Comparison of ENCODE assay signal across 22 cellular contexts in genomic region chr7:87591211-87591610, GRCh38. TPM values are rescaled to one million over a fixed set of nuclear protein-coding genes. Genes with fewer than 3 reads are reported as not detected.
"Had no signal": no experiment of that assay in that cellular context is flagged by ENCODE, and none has a peak within 500 bp of the region (broad histone marks: within the 10 kb centered on the region; RNA-seq: fewer than 3 reads in every experiment).

No MANE protein-coding gene starts in this region.

- ATAC-seq: foreskin keratinocyte, gastroesophageal sphincter, heart left ventricle, left lung, left ventricle myocardium superior, lower lobe of right lung had no signal

- H3K27ac Mint-ChIP-seq: immature natural killer cell; mesothelial cell of epicardium; naive thymus-derived CD4-positive, alpha-beta T cell had no signal

- H2AFZ ChIP-seq: hepatocyte had no signal

- H3K36me3 Mint-ChIP-seq: mesothelial cell of epicardium had no signal

- H3K27me3 ChIP-seq: colonic mucosa, esophagus muscularis mucosa, gastroesophageal sphincter, heart left ventricle, hepatocyte, left lung had no signal

- H3K4me3 ChIP-seq: colonic mucosa, dorsolateral prefrontal cortex, esophagus muscularis mucosa, gastroesophageal sphincter, heart left ventricle, hepatocyte, left lung, lower lobe of right lung had no signal

- DNase-seq: colonic mucosa; dermis blood vessel endothelial cell; dorsolateral prefrontal cortex; effector CD4-positive, alpha-beta T cell; effector memory CD4-positive, alpha-beta T cell; foreskin keratinocyte; heart left ventricle; hypothalamus; islet precursor cell; kidney; kidney glomerular epithelial cell; left lung; left ventricle myocardium superior; lower lobe of right lung; mesenchymal stem cell; naive thymus-derived CD4-positive, alpha-beta T cell had no signal

- H3K4me1 ChIP-seq: esophagus muscularis mucosa, foreskin keratinocyte, gastroesophageal sphincter, heart left ventricle, left lung, lower lobe of right lung had no signal

- H3K4me1 Mint-ChIP-seq: mesothelial cell of epicardium had no signal

- H3K4me2 ChIP-seq: hepatocyte had no signal

- H3K36me3 ChIP-seq: colonic mucosa, esophagus muscularis mucosa, gastroesophageal sphincter, heart left ventricle, left lung, lower lobe of right lung had no signal

- H3K9me3 ChIP-seq: colonic mucosa, esophagus muscularis mucosa, gastroesophageal sphincter, heart left ventricle, left lung, lower lobe of right lung had no signal

- H3K27ac ChIP-seq: dorsolateral prefrontal cortex, esophagus muscularis mucosa, foreskin keratinocyte, gastroesophageal sphincter, heart left ventricle, hepatocyte, left lung, lower lobe of right lung had no signal

- H3K9me3 Mint-ChIP-seq: immature natural killer cell; mesothelial cell of epicardium; naive thymus-derived CD4-positive, alpha-beta T cell had no signal

- H3K4me3 Mint-ChIP-seq: immature natural killer cell; mesothelial cell of epicardium; naive thymus-derived CD4-positive, alpha-beta T cell had no signal

- H3K79me2 ChIP-seq: hepatocyte had no signal

RNA-seq across cellular contexts. Expression of gene ABCB1, which starts 9.5 kb away (rescaled TPM):
- total RNA-seq: foreskin keratinocyte had no signal

RNA-seq across cellular contexts. Expression of gene RUNDC3B, which starts 37.0 kb away (rescaled TPM):
- total RNA-seq: epithelial cell of proximal tubule, mesothelial cell of epicardium had no signal
